ENCODE assay signal across 22 cellular contexts in genomic region chr12:52074656-52075408, GRCh38. TPM values are rescaled to one million over a fixed set of nuclear protein-coding genes. Genes with fewer than 3 reads are reported as not detected.
DNase-seq lines count a peak whose midpoint lies in the region; FAIRE-seq and TF ChIP-seq lines count a peak whose summit lies in the region.
"Had no signal": no experiment of that assay in that cellular context is flagged by ENCODE, and none has a peak within 500 bp of the region (broad histone marks: within the 10 kb centered on the region; RNA-seq: fewer than 3 reads in every experiment).

No MANE protein-coding gene starts in this region.

- peaks cover 16 to 24% of the 10 kb centered on the region in 2 donors for H3K4me1 ChIP-seq in kidney (ENCODE audit: control insufficient read depth in 1 of 2, insufficient read depth in 1 of 2, low read depth in 1 of 2, low read length in 2 of 2)
- H3K4me1 ChIP-seq in testis: peaks cover 40% of the 10 kb centered on the region
- H3K4me1 ChIP-seq in tibial nerve: peaks cover 0 to 55% (median 16%) of the 10 kb centered on the region in 4 donors

- intact Hi-C loops in kidney (cut with DNase I) (loop anchor here (10.0 kb wide), 1 partner anchor 50 kb away; no protein-coding TSS in a partner anchor), testis (cut with DNase I; ENCODE audit: low total_unique reads) (no loop called here)

- TF ChIP-seq POLR2A in testis (IDR thresholded peaks at IDR 0.05): no peak
- no peak for TF ChIP-seq POLR2A in tibial nerve (IDR thresholded peaks at IDR 0.05)

- DNase-seq in NCI-H2107 treated with DMSO at 0.1 percent for 48 hours (lab: John Stamatoyannopoulos, UW; ENCODE audit: unreplicated experiment) (peak; percentile 65), NCI-H2107 (lab: John Stamatoyannopoulos, UW) (no peak), NCI-H226 (peak; percentile 29), kidney (peak; percentile 27), testis (no peak), tibial nerve (ENCODE audit: low spot score in 2 of 2) (no peak), HuH-7.5 (ENCODE audit: low spot score) (no peak)
- DNase-seq in stimulated activated CD4-positive, alpha-beta T cell treated with anti-CD3 and anti-CD28 coated beads, Interleukin-12 subunit alpha, Interleukin-12 subunit beta, amount 100 ng/mL, for 4 hours: no peak
- DNase-seq: ACHN; activated CD4-positive, alpha-beta T cell treated with anti-CD3 and anti-CD28 coated beads, Interleukin-2, amount 50 U/mL, for 4 hours; activated T-cell treated with anti-CD3 and anti-CD28 coated beads, Interleukin-2, amount 50 U/mL, for 48 hours; CD8-positive, alpha-beta memory T cell; NCI-H1694 treated with DMSO at 0.1 percent for 48 hours; nephron progenitor cell; NK-92 treated with Interleukin-12 subunit alpha and Interleukin-12 subunit beta, amount 100 ng/mL, for 24 hours; stimulated activated CD4-positive, alpha-beta T cell treated with anti-CD3 and anti-CD28 coated beads, Interleukin-15, amount 100 ng/mL, for 24 hours; stimulated activated naive CD8-positive, alpha-beta T cell treated with anti-CD3 and anti-CD28 coated beads, Interleukin-15, Interleukin-2, amounts not matched to agents 100 U/mL and 50 U/mL, for 24 hours had no signal

- no peak overlapping the region for H3K9ac ChIP-seq in kidney (ENCODE audit: low read length in 2 of 2)

- H3K4me3 ChIP-seq in kidney (ENCODE audit: low read length in 2 of 2): no peak overlapping the region
- H3K4me3 ChIP-seq in testis: no peak overlapping the region
- no peak overlapping the region for H3K4me3 ChIP-seq in tibial nerve
- H3K4me3 ChIP-seq: gastrocnemius medialis had no signal

- no peak for FAIRE-seq in kidney (lab: Jason Lieb, UNC)
- FAIRE-seq: G401.6 had no signal

- WGBS in testis, 2 donors: 76 to 83% methylated on average over 9 of the region's 9 CpGs
- 80 to 85% methylated on average over 9 of the region's 9 CpGs for WGBS in tibial nerve, 2 donors

- TF ChIP-seq EP300 in tibial nerve (IDR thresholded peaks at IDR 0.05): no peak

- H3K9me3 ChIP-seq in kidney (ENCODE audit: control insufficient read depth in 1 of 2, low read length in 2 of 2) (no peaks in the 10 kb centered on the region), testis (no peaks in the 10 kb centered on the region), tibial nerve (no peaks in the 10 kb centered on the region)
- H3K9me3 ChIP-seq: gastrocnemius medialis had no signal

- TF ChIP-seq CTCF in kidney (IDR thresholded peaks at IDR 0.05; ENCODE audit: borderline replicate concordance, extremely low read depth, insufficient read depth): no peak
- TF ChIP-seq CTCF in testis (IDR thresholded peaks at IDR 0.05): no peak
- no peak for TF ChIP-seq CTCF in tibial nerve (IDR thresholded peaks at IDR 0.05)

- peak overlapping the region in 1 of 2 donors; percentile 78 for H3K27ac ChIP-seq in kidney (ENCODE audit: low read depth in 2 of 2, low read length in 2 of 2)
- H3K27ac ChIP-seq in testis: peak overlapping the region; percentile 20 to 35
- peak overlapping the region in 1 of 4 donors; percentile 49 for H3K27ac ChIP-seq in tibial nerve
- H3K27ac ChIP-seq: RWPE1 had no signal

- no peaks in the 10 kb centered on the region for H3K27me3 ChIP-seq in testis
- no peaks in the 10 kb centered on the region for H3K27me3 ChIP-seq in tibial nerve
- H3K27me3 ChIP-seq: gastrocnemius medialis had no signal

- H3K36me3 ChIP-seq in kidney (ENCODE audit: control insufficient read depth in 1 of 2, insufficient read depth in 2 of 2, low read length in 2 of 2): peaks cover 25 to 37% of the 10 kb centered on the region in 2 donors
- H3K36me3 ChIP-seq in testis (ENCODE audit: low read depth, missing control alignments): no peaks in the 10 kb centered on the region
- H3K36me3 ChIP-seq in tibial nerve: peaks cover 6 to 76% (median 6%) of the 10 kb centered on the region in 3 donors

RNA-seq across cellular contexts. Expression of gene SMIM41, which starts 4.7 kb away (rescaled TPM):
- 0.31 TPM for total RNA-seq in kidney
- polyA plus RNA-seq in kidney (ENCODE audit: insufficient read depth, low read depth, low replicate concordance): not detected
- 10 to 100 TPM; 15.6 to 21.7 TPM for total RNA-seq in testis
- polyA plus RNA-seq in testis (ENCODE audit: insufficient read depth, low read depth, low replicate concordance): 2.6 TPM
- 10 to 100 TPM; 16.5 to 78.7 (median 39.3) TPM for total RNA-seq in tibial nerve
- total RNA-seq: CD8-positive, alpha-beta memory T cell; epithelial cell of proximal tubule; gastrocnemius medialis; lung microvascular endothelial cell had no signal
- polyA plus RNA-seq: CD8-positive, alpha-beta memory T cell had no signal

RNA-seq across cellular contexts. Expression of gene ATG101, which starts 5.1 kb away (rescaled TPM):
- total RNA-seq in kidney (32.1 TPM), testis (10 to 100 TPM; 52.6 to 64.5 TPM), tibial nerve (10 to 100 TPM; 32.6 to 49.6 (median 37.5) TPM)
- polyA plus RNA-seq in kidney (ENCODE audit: insufficient read depth, low read depth, low replicate concordance) (53.0 TPM), testis (ENCODE audit: insufficient read depth, low read depth, low replicate concordance) (64.5 TPM)

RNA-seq across cellular contexts. Expression of gene NR4A1, which starts 23.6 kb away (rescaled TPM):
- 37.2 TPM for total RNA-seq in kidney
- polyA plus RNA-seq in kidney (ENCODE audit: insufficient read depth, low read depth, low replicate concordance): 54.1 TPM
- total RNA-seq in testis: 10 to 100 TPM; 55.1 to 88.5 TPM
- 41.5 TPM for polyA plus RNA-seq in testis (ENCODE audit: insufficient read depth, low read depth, low replicate concordance)
- total RNA-seq in tibial nerve: 1,000 to 10,000 TPM in 1 of 4 donors, 100 to 1,000 TPM in 3; 390 to 1,252 (median 718) TPM

Comparison
In these comparisons a context has a peak if more than half of its experiments do, and no peak if none do; other contexts are left out.
1. DNase-seq: peak in NCI-H2107 treated with DMSO at 0.1 percent for 48 hours (single experiment), NCI-H226 (single experiment) and kidney (single experiment); none in NCI-H2107 (single experiment), testis (single experiment), tibial nerve (0 of 2), stimulated activated CD4-positive, alpha-beta T cell treated with anti-CD3 and anti-CD28 coated beads, Interleukin-12 subunit alpha, Interleukin-12 subunit beta, amount 100 ng/mL, for 4 hours (single experiment) and HuH-7.5 (single experiment).
2. RNA of gene SMIM41, which starts 4.7 kb away (total RNA-seq): 16.5 to 78.7 TPM in tibial nerve and 15.6 to 21.7 TPM in testis; 0.31 TPM in kidney (single experiment); every median in the first group is over 10 times any median in the second.
3. RNA of gene NR4A1, which starts 23.6 kb away (total RNA-seq): 390 to 1,252 TPM in tibial nerve; 55.1 to 88.5 TPM in testis and 37.2 TPM in kidney (single experiment); every median in the first group is over 4 times any median in the second.